19 cellular contexts compared by ENCODE assay signal in the genomic region with DNA sequence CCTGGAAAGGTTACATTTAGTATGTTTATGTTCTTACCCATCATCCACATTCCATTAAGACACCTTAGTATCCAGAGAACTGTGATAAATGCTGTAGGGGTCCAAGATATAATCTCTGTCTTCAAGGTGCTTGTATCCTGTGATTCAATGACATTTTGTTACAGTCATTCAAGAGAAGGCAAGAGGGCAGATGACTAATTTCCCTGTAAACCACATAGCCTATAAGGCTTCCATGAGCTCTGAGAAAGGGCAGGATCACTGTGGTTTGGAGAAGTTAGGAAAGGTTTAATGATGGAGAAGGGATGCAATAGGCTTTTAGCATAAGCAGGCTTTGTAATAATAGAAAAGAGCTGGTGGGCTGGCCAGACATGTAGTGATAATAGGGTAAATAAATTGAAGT. TPM values are rescaled to one million over a fixed set of nuclear protein-coding genes. Genes with fewer than 3 reads are reported as not detected.
DNase-seq lines count a peak whose midpoint lies in the region; ATAC-seq and TF ChIP-seq lines count a peak whose summit lies in the region.
"Had no signal": no experiment of that assay in that cellular context is flagged by ENCODE, and none has a peak within 500 bp of the region (broad histone marks: within the 10 kb centered on the region; RNA-seq: fewer than 3 reads in every experiment).

No MANE protein-coding gene starts in this region.

- H3K9ac ChIP-seq in SK-N-MC (ENCODE audit: insufficient read length) = no peak overlapping the region

- H3K27ac ChIP-seq in SK-N-MC = peak overlapping the region; percentile 26; the same call in 1 of the 2 replicates
- no peak overlapping the region for H3K27ac ChIP-seq in CD4-positive, alpha-beta memory T cell (ENCODE audit: low read depth, low read length)
- H3K27ac ChIP-seq: psoas muscle, thyroid gland had no signal

- intact Hi-C loops in CD4-positive, alpha-beta memory T cell (cut with micrococcal nuclease) = no loop called here

- peak; percentile 79 for DNase-seq in EL
- DNase-seq in SK-N-MC (ENCODE audit: low read depth, low spot score) = no peak
- peak; percentile 39 for DNase-seq in epithelial cell of proximal tubule (ENCODE audit: low read depth)
- peak; percentile 89 for DNase-seq in renal cortical epithelial cell (ENCODE audit: low read depth)
- no peak for DNase-seq in CD4-positive, alpha-beta memory T cell
- DNase-seq in WTC11 (ENCODE audit: low spot score) = no peak
- DNase-seq: activated CD4-positive, alpha-beta T cell treated with anti-CD3 and anti-CD28 coated beads, Interleukin-2, amount 10 ng/mL, durations not matched to agents 7 days and 5 days; CD8-positive, alpha-beta T cell; head of caudate nucleus; NCI-H1930; NCI-H774; psoas muscle; thyroid gland had no signal

- H3K4me3 ChIP-seq in SK-N-MC (no peak overlapping the region), epithelial cell of proximal tubule (ENCODE audit: low read depth, low read length) (no peak overlapping the region)
- no peak overlapping the region for H3K4me3 ChIP-seq in CD4-positive, alpha-beta memory T cell (ENCODE audit: low read length in 2 of 2)
- H3K4me3 ChIP-seq: psoas muscle, thyroid gland had no signal

- H3K36me3 Mint-ChIP-seq in CD4-positive, alpha-beta memory T cell = no peaks in the 10 kb centered on the region
- H3K36me3 Mint-ChIP-seq in WTC11 = no peaks in the 10 kb centered on the region
- H3K36me3 Mint-ChIP-seq: CD8-positive, alpha-beta T cell had no signal

- POLR2A ChIA-PET in CD4-positive, alpha-beta memory T cell (lab: Charles Lee; ENCODE audit: partially characterized antibody) = no interaction called here
- POLR2A ChIA-PET in WTC11 (lab: Charles Lee) = no interaction called here

- peaks cover 99% of the 10 kb centered on the region for H3K36me3 ChIP-seq in SK-N-MC (ENCODE audit: insufficient read depth, low read length)
- H3K36me3 ChIP-seq in CD4-positive, alpha-beta memory T cell (ENCODE audit: insufficient read depth, low read length) = no peaks in the 10 kb centered on the region
- H3K36me3 ChIP-seq: thyroid gland had no signal

- H3K27me3 ChIP-seq in CD4-positive, alpha-beta memory T cell (ENCODE audit: insufficient read depth, low read length) = no peaks in the 10 kb centered on the region
- H3K27me3 ChIP-seq: thyroid gland had no signal

- ATAC-seq in GM21737 (IDR thresholded peaks at IDR 0.05; ENCODE audit: unreplicated experiment) (no peak), WTC11 (no peak), GM19351 (IDR thresholded peaks at IDR 0.05; ENCODE audit: unreplicated experiment) (no peak)
- ATAC-seq: CD8-positive, alpha-beta T cell; HCT116; left lobe of liver; psoas muscle had no signal

- TF ChIP-seq CTCF in epithelial cell of proximal tubule (conservative IDR thresholded peaks at IDR 0.05; ENCODE audit: low read depth, low read length) (no peak), WTC11 (IDR thresholded peaks at IDR 0.05) (no peak)

- no peaks in the 10 kb centered on the region for H3K9me3 ChIP-seq in SK-N-MC (ENCODE audit: low read depth, low read length)
- no peaks in the 10 kb centered on the region for H3K9me3 ChIP-seq in CD4-positive, alpha-beta memory T cell (ENCODE audit: control insufficient read depth in 1 of 2, low read length in 2 of 2)
- H3K9me3 ChIP-seq: psoas muscle, thyroid gland had no signal

- H3K4me1 Mint-ChIP-seq in CD4-positive, alpha-beta memory T cell = no peaks in the 10 kb centered on the region
- peaks cover 7% of the 10 kb centered on the region for H3K4me1 Mint-ChIP-seq in WTC11
- H3K4me1 Mint-ChIP-seq: activated CD4-positive, alpha-beta T cell treated with anti-CD3 and anti-CD28 coated beads, Interleukin-2, amount 10 ng/mL, durations not matched to agents 7 days and 5 days had no signal

- CTCF ChIA-PET in CD4-positive, alpha-beta memory T cell (lab: Charles Lee; ENCODE audit: partially characterized antibody) = no interaction called here
- CTCF ChIA-PET in WTC11 (lab: Charles Lee) = no interaction called here

- H3K9me3 Mint-ChIP-seq in CD4-positive, alpha-beta memory T cell = peaks cover 0 to 3% (median 0%) of the 10 kb centered on the region in 8 donors
- H3K9me3 Mint-ChIP-seq in WTC11 = no peaks in the 10 kb centered on the region
- H3K9me3 Mint-ChIP-seq: activated CD4-positive, alpha-beta T cell treated with anti-CD3 and anti-CD28 coated beads, Interleukin-2, amount 10 ng/mL, durations not matched to agents 7 days and 5 days; activated T-helper 1 cell treated with anti-CD3 and anti-CD28 coated beads, Interleukin-12 subunit alpha, Interleukin-12 subunit beta, Interleukin-2, Interleukin-4 antibody, amounts not matched to agents 30 ng/mL and 10 ng/mL and 1 ng/mL, durations not matched to agents 14 hours and 24 hours and 36 hours; CD8-positive, alpha-beta T cell; T-helper 2 cell treated with Interferon-gamma antibody and Interleukin-4, amounts not matched to agents 5 μg/mL and 100 μg/mL, for 36 hours had no signal

- H3K27me3 Mint-ChIP-seq in CD4-positive, alpha-beta memory T cell = no peaks in the 10 kb centered on the region
- H3K27me3 Mint-ChIP-seq in WTC11 (ENCODE audit: low read depth) = peaks cover 11% of the 10 kb centered on the region
- H3K27me3 Mint-ChIP-seq: activated CD4-positive, alpha-beta T cell treated with anti-CD3 and anti-CD28 coated beads, Interleukin-2, amount 10 ng/mL, durations not matched to agents 7 days and 5 days had no signal

- no peak overlapping the region for H3K27ac Mint-ChIP-seq in CD4-positive, alpha-beta memory T cell
- no peak overlapping the region for H3K27ac Mint-ChIP-seq in WTC11
- H3K27ac Mint-ChIP-seq: activated CD4-positive, alpha-beta T cell treated with anti-CD3 and anti-CD28 coated beads, Interleukin-2, amount 10 ng/mL, durations not matched to agents 7 days and 5 days; activated T-helper 1 cell treated with anti-CD3 and anti-CD28 coated beads, Interleukin-12 subunit alpha, Interleukin-12 subunit beta, Interleukin-2, Interleukin-4 antibody, amounts not matched to agents 30 ng/mL and 10 ng/mL and 1 ng/mL, durations not matched to agents 14 hours and 24 hours and 36 hours; CD8-positive, alpha-beta T cell; T-helper 2 cell treated with Interferon-gamma antibody and Interleukin-4, amounts not matched to agents 5 μg/mL and 100 μg/mL, for 36 hours had no signal

- no peaks in the 10 kb centered on the region for H3K4me1 ChIP-seq in CD4-positive, alpha-beta memory T cell (ENCODE audit: insufficient read depth, low read length)
- H3K4me1 ChIP-seq: psoas muscle had no signal

- no peak overlapping the region for H3K4me3 Mint-ChIP-seq in CD4-positive, alpha-beta memory T cell
- H3K4me3 Mint-ChIP-seq in WTC11 = no peak overlapping the region
- H3K4me3 Mint-ChIP-seq: activated CD4-positive, alpha-beta T cell treated with anti-CD3 and anti-CD28 coated beads, Interleukin-2, amount 10 ng/mL, durations not matched to agents 7 days and 5 days; activated T-helper 1 cell treated with anti-CD3 and anti-CD28 coated beads, Interleukin-12 subunit alpha, Interleukin-12 subunit beta, Interleukin-2, Interleukin-4 antibody, amounts not matched to agents 30 ng/mL and 10 ng/mL and 1 ng/mL, durations not matched to agents 14 hours and 24 hours and 36 hours; CD8-positive, alpha-beta T cell; T-helper 2 cell treated with Interferon-gamma antibody and Interleukin-4, amounts not matched to agents 5 μg/mL and 100 μg/mL, for 36 hours had no signal

TF ChIP-seq in WTC11, 78 proteins besides CTCF, POLR2A, EP300 and RAD21 (continues in another document):
- TF ChIP-seq ZBTB21 (CRISPR knock-in tag; IDR thresholded peaks at IDR 0.05; ENCODE audit: borderline replicate concordance) (no peak), NFATC4 (CRISPR knock-in tag; IDR thresholded peaks at IDR 0.05) (no peak), SOX15 (CRISPR knock-in tag; IDR thresholded peaks at IDR 0.05) (no peak)
- TF ChIP-seq, protein P1, sequence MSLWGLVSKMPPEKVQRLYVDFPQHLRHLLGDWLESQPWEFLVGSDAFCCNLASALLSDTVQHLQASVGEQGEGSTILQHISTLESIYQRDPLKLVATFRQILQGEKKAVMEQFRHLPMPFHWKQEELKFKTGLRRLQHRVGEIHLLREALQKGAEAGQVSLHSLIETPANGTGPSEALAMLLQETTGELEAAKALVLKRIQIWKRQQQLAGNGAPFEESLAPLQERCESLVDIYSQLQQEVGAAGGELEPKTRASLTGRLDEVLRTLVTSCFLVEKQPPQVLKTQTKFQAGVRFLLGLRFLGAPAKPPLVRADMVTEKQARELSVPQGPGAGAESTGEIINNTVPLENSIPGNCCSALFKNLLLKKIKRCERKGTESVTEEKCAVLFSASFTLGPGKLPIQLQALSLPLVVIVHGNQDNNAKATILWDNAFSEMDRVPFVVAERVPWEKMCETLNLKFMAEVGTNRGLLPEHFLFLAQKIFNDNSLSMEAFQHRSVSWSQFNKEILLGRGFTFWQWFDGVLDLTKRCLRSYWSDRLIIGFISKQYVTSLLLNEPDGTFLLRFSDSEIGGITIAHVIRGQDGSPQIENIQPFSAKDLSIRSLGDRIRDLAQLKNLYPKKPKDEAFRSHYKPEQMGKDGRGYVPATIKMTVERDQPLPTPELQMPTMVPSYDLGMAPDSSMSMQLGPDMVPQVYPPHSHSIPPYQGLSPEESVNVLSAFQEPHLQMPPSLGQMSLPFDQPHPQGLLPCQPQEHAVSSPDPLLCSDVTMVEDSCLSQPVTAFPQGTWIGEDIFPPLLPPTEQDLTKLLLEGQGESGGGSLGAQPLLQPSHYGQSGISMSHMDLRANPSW (CRISPR knock-in tag; conservative IDR thresholded peaks at IDR 0.05; ENCODE audit: low read depth) = no peak
- TF ChIP-seq, protein P2, sequence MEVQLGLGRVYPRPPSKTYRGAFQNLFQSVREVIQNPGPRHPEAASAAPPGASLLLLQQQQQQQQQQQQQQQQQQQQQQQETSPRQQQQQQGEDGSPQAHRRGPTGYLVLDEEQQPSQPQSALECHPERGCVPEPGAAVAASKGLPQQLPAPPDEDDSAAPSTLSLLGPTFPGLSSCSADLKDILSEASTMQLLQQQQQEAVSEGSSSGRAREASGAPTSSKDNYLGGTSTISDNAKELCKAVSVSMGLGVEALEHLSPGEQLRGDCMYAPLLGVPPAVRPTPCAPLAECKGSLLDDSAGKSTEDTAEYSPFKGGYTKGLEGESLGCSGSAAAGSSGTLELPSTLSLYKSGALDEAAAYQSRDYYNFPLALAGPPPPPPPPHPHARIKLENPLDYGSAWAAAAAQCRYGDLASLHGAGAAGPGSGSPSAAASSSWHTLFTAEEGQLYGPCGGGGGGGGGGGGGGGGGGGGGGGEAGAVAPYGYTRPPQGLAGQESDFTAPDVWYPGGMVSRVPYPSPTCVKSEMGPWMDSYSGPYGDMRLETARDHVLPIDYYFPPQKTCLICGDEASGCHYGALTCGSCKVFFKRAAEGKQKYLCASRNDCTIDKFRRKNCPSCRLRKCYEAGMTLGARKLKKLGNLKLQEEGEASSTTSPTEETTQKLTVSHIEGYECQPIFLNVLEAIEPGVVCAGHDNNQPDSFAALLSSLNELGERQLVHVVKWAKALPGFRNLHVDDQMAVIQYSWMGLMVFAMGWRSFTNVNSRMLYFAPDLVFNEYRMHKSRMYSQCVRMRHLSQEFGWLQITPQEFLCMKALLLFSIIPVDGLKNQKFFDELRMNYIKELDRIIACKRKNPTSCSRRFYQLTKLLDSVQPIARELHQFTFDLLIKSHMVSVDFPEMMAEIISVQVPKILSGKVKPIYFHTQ (CRISPR knock-in tag; IDR thresholded peaks at IDR 0.05) = no peak

RNA-seq across cellular contexts. Expression of a gene that starts 40.0 kb away (rescaled TPM):
- total RNA-seq in epithelial cell of proximal tubule (2.5 TPM in 2 replicates), renal cortical epithelial cell (2.5 and 14.6 TPM in 2 replicates), WTC11 (2021) (0.22 to 0.53 TPM (median 0.34 TPM) in 3 replicates)
- total RNA-seq in CD4-positive, alpha-beta memory T cell = not detected
- polyA plus RNA-seq in CD4-positive, alpha-beta memory T cell = not detected
- total RNA-seq: activated CD4-positive, alpha-beta T cell treated with anti-CD3 and anti-CD28 coated beads, Interleukin-2, amount 10 ng/mL, durations not matched to agents 7 days and 5 days; activated T-helper 1 cell treated with anti-CD3 and anti-CD28 coated beads, Interleukin-12 subunit alpha, Interleukin-12 subunit beta, Interleukin-2, Interleukin-4 antibody, amounts not matched to agents 30 ng/mL and 10 ng/mL and 1 ng/mL, durations not matched to agents 14 hours and 24 hours and 36 hours; CD8-positive, alpha-beta T cell had no signal

Comparison
In these comparisons a context has a peak if more than half of its experiments do, and no peak if none do; other contexts are left out.
1. DNase-seq: peak in EL (single experiment), epithelial cell of proximal tubule (single experiment) and renal cortical epithelial cell (single experiment); none in SK-N-MC (single experiment), CD4-positive, alpha-beta memory T cell (0 of 5) and WTC11 (single experiment).